In the genomic region with DNA sequence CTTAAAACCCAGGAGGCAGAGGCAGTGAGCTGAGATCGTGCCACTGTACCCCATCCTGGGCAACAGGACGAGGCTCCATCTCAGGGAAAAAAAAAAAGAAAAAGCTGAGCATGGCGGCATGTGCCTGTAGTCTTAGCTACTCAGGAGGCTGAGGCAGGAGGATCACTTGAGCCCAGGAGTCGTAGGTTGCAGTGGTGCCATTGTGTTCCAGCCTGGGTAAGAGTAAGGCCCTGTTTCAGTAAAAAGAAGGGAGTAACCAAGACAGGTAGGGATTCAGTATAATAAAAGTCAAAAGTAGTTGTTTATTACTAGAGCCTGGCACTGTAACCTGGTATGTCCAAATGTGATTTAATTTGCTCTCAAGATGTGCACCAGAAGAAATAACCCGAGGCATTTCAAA, we compare ENCODE assay signal across 17 cellular contexts.
"Had no signal": no experiment of that assay in that cellular context is flagged by ENCODE, and none has a peak within 500 bp of the region (broad histone marks: within the 10 kb centered on the region; RNA-seq: fewer than 3 reads in every experiment).

No MANE protein-coding gene starts in this region.

- H3K36me3 ChIP-seq: thoracic aorta had no signal

- H3K27me3 Mint-ChIP-seq: activated CD4-positive, alpha-beta memory T cell treated with anti-CD3 and anti-CD28 coated beads, Interleukin-2, amount 10 ng/mL, durations not matched to agents 7 days and 5 days; natural killer cell treated with Interleukin-12 subunit alpha and Interleukin-12 subunit beta and Interleukin-15 and Interleukin-18, amount 100 ng/mL, for 72 hours had no signal

- H3K27ac Mint-ChIP-seq: activated CD4-positive, alpha-beta memory T cell treated with anti-CD3 and anti-CD28 coated beads, Interleukin-2, amount 10 ng/mL, durations not matched to agents 7 days and 5 days had no signal

- H3K27me3 ChIP-seq: esophagus muscularis mucosa, stomach, upper lobe of right lung had no signal

- H3K4me3 Mint-ChIP-seq: activated CD4-positive, alpha-beta memory T cell treated with anti-CD3 and anti-CD28 coated beads, Interleukin-2, amount 10 ng/mL, durations not matched to agents 7 days and 5 days; natural killer cell treated with Interleukin-12 subunit alpha and Interleukin-12 subunit beta and Interleukin-15 and Interleukin-18, amount 100 ng/mL, for 72 hours had no signal

- ATAC-seq: left colon; mucosa of descending colon; natural killer cell treated with Interleukin-12 subunit alpha and Interleukin-12 subunit beta and Interleukin-15 and Interleukin-18, amount 100 ng/mL, for 72 hours; upper lobe of right lung had no signal

- FAIRE-seq: colon, endometrium, islet of Langerhans had no signal

- H3K4me1 ChIP-seq: upper lobe of right lung had no signal

- H3K27ac ChIP-seq: esophagus muscularis mucosa, stomach, thoracic aorta, upper lobe of right lung had no signal

- H3K9me3 ChIP-seq: esophagus muscularis mucosa, mucosa of descending colon, stomach, thoracic aorta, upper lobe of right lung had no signal

- DNase-seq: activated CD4-positive, alpha-beta memory T cell treated with anti-CD3 and anti-CD28 coated beads, Interleukin-2, amount 10 ng/mL, durations not matched to agents 7 days and 5 days; activated CD4-positive, alpha-beta T cell treated with anti-CD3 and anti-CD28 coated beads for 4 hours; activated CD8-positive, alpha-beta memory T cell treated with anti-CD3 and anti-CD28 coated beads, Interleukin-2, amount 50 U/mL, for 4 hours; left colon; mucosa of descending colon; nucleus accumbens; posterior cingulate gyrus; stimulated activated CD4-positive, alpha-beta T cell treated with anti-CD3 and anti-CD28 coated beads, Interleukin-4, amount 100 ng/mL, for 24 hours; stomach; T-helper 2 cell; upper lobe of right lung had no signal

- H3K36me3 Mint-ChIP-seq: natural killer cell treated with Interleukin-12 subunit alpha and Interleukin-12 subunit beta and Interleukin-15 and Interleukin-18, amount 100 ng/mL, for 72 hours had no signal

- H3K9me3 Mint-ChIP-seq: activated CD4-positive, alpha-beta memory T cell treated with anti-CD3 and anti-CD28 coated beads, Interleukin-2, amount 10 ng/mL, durations not matched to agents 7 days and 5 days; natural killer cell treated with Interleukin-12 subunit alpha and Interleukin-12 subunit beta and Interleukin-15 and Interleukin-18, amount 100 ng/mL, for 72 hours had no signal

- H3K4me3 ChIP-seq: esophagus muscularis mucosa, mucosa of descending colon, stomach, thoracic aorta, upper lobe of right lung had no signal
